In the genomic region with DNA sequence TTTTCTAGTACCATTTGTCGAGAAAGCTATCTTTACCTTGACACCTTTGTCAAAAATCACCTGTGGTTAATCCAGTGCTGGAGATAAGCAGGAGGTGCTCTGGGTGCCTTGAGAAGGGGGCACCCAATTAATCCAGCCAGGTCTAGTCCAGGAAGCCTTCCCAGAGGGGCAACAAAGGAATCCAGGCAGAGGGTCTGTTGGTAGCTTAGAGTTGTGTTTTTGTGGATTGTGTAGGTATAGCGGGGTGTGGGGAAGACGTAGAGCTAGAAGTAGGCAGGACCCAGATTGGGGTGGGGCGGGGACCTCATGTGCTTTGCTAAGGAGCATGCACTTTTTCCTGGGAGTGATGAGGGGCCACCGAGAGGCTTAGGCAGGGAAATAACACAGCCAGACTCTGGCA, we compare ENCODE assay signal across 20 cellular contexts.
"Had no signal": no experiment of that assay in that cellular context is flagged by ENCODE, and none has a peak within 500 bp of the region (broad histone marks: within the 10 kb centered on the region; RNA-seq: fewer than 3 reads in every experiment).

No MANE protein-coding gene starts in this region.

- ATAC-seq: esophagus mucosa; foreskin keratinocyte; gastroesophageal sphincter; heart left ventricle; left cardiac atrium; left lung; naive thymus-derived CD8-positive, alpha-beta T cell; pancreas; right lobe of liver; stimulated activated naive CD8-positive, alpha-beta T cell treated with anti-CD3 and anti-CD28 coated beads, Interleukin-15, amount 100 ng/mL, for 72 hours had no signal

- DNase-seq: colonic mucosa; effector CD8-positive, alpha-beta T cell; endodermal cell; foreskin keratinocyte; left cardiac atrium; left lung; mesenchymal stem cell; naive thymus-derived CD8-positive, alpha-beta T cell; pancreas; right lobe of liver; small intestine; stimulated activated CD4-positive, alpha-beta T cell treated with anti-CD3 and anti-CD28 coated beads, Interleukin-15, amount 100 ng/mL, for 24 hours; stimulated activated CD4-positive, alpha-beta T cell treated with anti-CD3 and anti-CD28 coated beads, Interleukin-2, amount 100 ng/mL, for 48 hours; stimulated activated naive CD4-positive, alpha-beta T cell; stimulated activated naive CD8-positive, alpha-beta T cell treated with anti-CD3 and anti-CD28 coated beads, Interleukin-15, amount 100 ng/mL, for 72 hours; testis; tibial artery had no signal
